ENCODE assay signal across 1 cellular context in the genomic region with DNA sequence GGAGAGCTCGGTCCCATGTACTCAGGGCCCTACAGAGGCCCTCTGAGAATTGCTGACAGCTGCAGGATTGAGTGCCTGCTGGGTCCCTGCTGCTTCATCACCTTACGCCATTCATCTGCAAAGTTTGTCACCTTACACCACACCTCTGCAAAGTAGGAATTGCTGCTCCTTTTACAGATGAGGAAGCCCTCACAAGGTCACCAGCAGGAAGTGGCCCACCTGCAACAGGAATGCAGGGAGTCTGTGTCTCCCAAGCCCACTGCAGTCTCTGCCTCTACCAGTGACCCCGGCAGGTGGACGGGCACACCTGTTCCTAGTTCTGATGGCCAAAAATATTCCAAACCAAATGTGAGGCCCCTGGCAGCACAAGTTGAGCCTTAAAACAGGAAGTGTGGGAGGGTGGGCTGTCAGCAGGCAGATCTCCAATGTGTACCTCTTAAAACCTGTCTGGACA.
TF ChIP-seq lines count a peak whose summit lies in the region.

No MANE protein-coding gene starts in this region.

TF ChIP-seq in GM23338, 12 proteins besides CTCF, POLR2A, EP300 and RAD21 (continued from another document):
- TF ChIP-seq, protein P1, sequence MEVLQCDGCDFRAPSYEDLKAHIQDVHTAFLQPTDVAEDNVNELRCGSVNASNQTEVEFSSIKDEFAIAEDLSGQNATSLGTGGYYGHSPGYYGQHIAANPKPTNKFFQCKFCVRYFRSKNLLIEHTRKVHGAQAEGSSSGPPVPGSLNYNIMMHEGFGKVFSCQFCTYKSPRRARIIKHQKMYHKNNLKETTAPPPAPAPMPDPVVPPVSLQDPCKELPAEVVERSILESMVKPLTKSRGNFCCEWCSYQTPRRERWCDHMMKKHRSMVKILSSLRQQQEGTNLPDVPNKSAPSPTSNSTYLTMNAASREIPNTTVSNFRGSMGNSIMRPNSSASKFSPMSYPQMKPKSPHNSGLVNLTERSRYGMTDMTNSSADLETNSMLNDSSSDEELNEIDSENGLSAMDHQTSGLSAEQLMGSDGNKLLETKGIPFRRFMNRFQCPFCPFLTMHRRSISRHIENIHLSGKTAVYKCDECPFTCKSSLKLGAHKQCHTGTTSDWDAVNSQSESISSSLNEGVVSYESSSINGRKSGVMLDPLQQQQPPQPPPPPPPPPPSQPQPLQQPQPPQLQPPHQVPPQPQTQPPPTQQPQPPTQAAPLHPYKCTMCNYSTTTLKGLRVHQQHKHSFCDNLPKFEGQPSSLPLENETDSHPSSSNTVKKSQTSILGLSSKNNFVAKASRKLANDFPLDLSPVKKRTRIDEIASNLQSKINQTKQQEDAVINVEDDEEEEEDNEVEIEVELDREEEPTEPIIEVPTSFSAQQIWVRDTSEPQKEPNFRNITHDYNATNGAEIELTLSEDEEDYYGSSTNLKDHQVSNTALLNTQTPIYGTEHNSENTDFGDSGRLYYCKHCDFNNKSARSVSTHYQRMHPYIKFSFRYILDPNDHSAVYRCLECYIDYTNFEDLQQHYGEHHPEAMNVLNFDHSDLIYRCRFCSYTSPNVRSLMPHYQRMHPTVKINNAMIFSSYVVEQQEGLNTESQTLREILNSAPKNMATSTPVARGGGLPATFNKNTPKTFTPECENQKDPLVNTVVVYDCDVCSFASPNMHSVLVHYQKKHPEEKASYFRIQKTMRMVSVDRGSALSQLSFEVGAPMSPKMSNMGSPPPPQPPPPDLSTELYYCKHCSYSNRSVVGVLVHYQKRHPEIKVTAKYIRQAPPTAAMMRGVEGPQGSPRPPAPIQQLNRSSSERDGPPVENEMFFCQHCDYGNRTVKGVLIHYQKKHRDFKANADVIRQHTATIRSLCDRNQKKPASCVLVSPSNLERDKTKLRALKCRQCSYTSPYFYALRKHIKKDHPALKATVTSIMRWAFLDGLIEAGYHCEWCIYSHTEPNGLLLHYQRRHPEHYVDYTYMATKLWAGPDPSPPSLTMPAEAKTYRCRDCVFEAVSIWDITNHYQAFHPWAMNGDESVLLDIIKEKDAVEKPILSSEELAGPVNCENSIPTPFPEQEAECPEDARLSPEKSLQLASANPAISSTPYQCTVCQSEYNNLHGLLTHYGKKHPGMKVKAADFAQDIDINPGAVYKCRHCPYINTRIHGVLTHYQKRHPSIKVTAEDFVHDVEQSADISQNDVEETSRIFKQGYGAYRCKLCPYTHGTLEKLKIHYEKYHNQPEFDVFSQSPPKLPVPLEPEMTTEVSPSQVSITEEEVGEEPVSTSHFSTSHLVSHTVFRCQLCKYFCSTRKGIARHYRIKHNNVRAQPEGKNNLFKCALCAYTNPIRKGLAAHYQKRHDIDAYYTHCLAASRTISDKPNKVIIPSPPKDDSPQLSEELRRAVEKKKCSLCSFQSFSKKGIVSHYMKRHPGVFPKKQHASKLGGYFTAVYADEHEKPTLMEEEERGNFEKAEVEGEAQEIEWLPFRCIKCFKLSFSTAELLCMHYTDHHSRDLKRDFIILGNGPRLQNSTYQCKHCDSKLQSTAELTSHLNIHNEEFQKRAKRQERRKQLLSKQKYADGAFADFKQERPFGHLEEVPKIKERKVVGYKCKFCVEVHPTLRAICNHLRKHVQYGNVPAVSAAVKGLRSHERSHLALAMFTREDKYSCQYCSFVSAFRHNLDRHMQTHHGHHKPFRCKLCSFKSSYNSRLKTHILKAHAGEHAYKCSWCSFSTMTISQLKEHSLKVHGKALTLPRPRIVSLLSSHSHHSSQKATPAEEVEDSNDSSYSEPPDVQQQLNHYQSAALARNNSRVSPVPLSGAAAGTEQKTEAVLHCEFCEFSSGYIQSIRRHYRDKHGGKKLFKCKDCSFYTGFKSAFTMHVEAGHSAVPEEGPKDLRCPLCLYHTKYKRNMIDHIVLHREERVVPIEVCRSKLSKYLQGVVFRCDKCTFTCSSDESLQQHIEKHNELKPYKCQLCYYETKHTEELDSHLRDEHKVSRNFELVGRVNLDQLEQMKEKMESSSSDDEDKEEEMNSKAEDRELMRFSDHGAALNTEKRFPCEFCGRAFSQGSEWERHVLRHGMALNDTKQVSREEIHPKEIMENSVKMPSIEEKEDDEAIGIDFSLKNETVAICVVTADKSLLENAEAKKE (CRISPR knock-in tag; IDR thresholded peaks at IDR 0.05), result peak; percentile 87; the same call in 1 of the 2 replicates
- TF ChIP-seq JUNB (IDR thresholded peaks at IDR 0.05; ENCODE audit: unreplicated experiment) (no peak), NANOG (IDR thresholded peaks at IDR 0.05; ENCODE audit: borderline replicate concordance) (0 out of 2 replicates have a peak, but pooled peaks have one; percentile 16)
